Comparison of ENCODE assay signal across 14 cellular contexts in the genomic region with DNA sequence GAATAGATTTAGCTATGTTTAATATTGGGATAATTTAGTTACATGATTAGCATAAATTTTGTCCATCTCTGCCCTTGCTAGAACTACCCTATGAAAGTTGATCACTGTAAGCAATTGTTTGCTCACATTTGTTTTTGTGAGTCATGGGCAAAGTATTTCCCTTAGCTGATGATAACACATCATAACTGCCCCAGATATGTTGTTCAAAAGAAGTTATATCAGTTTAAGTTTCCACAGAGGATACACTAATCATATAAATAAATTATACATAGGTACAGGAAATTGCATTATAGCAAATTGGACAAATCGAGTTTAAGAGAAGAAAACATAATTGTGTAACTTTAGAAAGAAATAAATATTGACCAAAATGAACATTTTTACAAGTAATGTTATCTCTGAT.
"Had no signal": no experiment of that assay in that cellular context is flagged by ENCODE, and none has a peak within 500 bp of the region (broad histone marks: within the 10 kb centered on the region; RNA-seq: fewer than 3 reads in every experiment).

No MANE protein-coding gene starts in this region.

- H3K4me1 ChIP-seq: esophagus squamous epithelium, neural progenitor cell, testis had no signal

- H2AFZ ChIP-seq: neural progenitor cell had no signal

- H3K27ac ChIP-seq: esophagus squamous epithelium, neural progenitor cell, ovary, testis had no signal

- ATAC-seq: activated naive CD4-positive, alpha-beta T cell treated with anti-CD3 and anti-CD28 coated beads, Interleukin-2, amount 50 U/mL, for 72 hours had no signal

- H3K36me3 ChIP-seq: esophagus squamous epithelium, neural progenitor cell, ovary had no signal

- H3K9me3 ChIP-seq: esophagus squamous epithelium, ovary, testis had no signal

- H3K27me3 ChIP-seq: esophagus squamous epithelium, neural progenitor cell, ovary, testis had no signal

- DNase-seq: activated B cell treated with CpG ODN at 0.5 μM for 24 hours; activated CD4-positive, alpha-beta T cell treated with anti-CD3 and anti-CD28 coated beads, Interleukin-2, amount 10 ng/mL, durations not matched to agents 7 days and 5 days; activated CD8-positive, alpha-beta memory T cell treated with anti-CD3 and anti-CD28 coated beads for 24 hours; activated effector memory CD4-positive, alpha-beta T cell treated with anti-CD3 and anti-CD28 coated beads, Interleukin-2, amount 50 U/mL, for 16 hours; anterior cingulate cortex; esophagus squamous epithelium; foreskin melanocyte; midbrain; ovary; stimulated activated CD4-positive, alpha-beta T cell treated with anti-CD3 and anti-CD28 coated beads, Interleukin-15, amount 100 ng/mL, for 24 hours; stimulated activated CD4-positive, alpha-beta T cell treated with anti-CD3 and anti-CD28 coated beads, Interleukin-4, amount 100 ng/mL, for 24 hours; testis had no signal

- H3K4me2 ChIP-seq: neural progenitor cell had no signal

- H3K9ac ChIP-seq: neural progenitor cell had no signal

- H3K4me3 ChIP-seq: esophagus squamous epithelium, neural progenitor cell, ovary, testis had no signal
